In genomic region chr10:102055647-102056419, GRCh38 we compare ENCODE assay signal across 8 cellular contexts. TPM values are rescaled to one million over a fixed set of nuclear protein-coding genes. Genes with fewer than 3 reads are reported as not detected.
DNase-seq lines count a peak whose midpoint lies in the region; ATAC-seq, FAIRE-seq and TF ChIP-seq lines count a peak whose summit lies in the region.

ARMH3 (minus strand) TSS chr10:102056173; CDS start chr10:102040114, 16,059 bp downstream.

- H3K36me3 Mint-ChIP-seq in activated CD4-positive, alpha-beta T cell treated with anti-CD3 and anti-CD28 coated beads, Interleukin-2, amount 10 ng/mL, durations not matched to agents 7 days and 5 days (ENCODE audit: low read depth): peaks cover 3% of the 10 kb centered on the region

- H3K4me1 ChIP-seq in BE2C: no peaks in the 10 kb centered on the region

- H3K27me3 ChIP-seq in BE2C: no peaks in the 10 kb centered on the region

- DNase-seq in BE2C: peak; percentile 94
- DNase-seq in GM19239 (ENCODE audit: insufficient read length, low spot score): peak; percentile 96
- peak; percentile 90 to 96 for DNase-seq in NCI-H526 (lab: John Stamatoyannopoulos, UW)
- peak; percentile 95 for DNase-seq in activated CD4-positive, alpha-beta T cell treated with anti-CD3 and anti-CD28 coated beads, Interleukin-2, amount 10 ng/mL, durations not matched to agents 7 days and 5 days
- DNase-seq in dedifferentiated amniotic fluid mesenchymal stem cell (ENCODE audit: extremely low spot score): peak; percentile 98
- DNase-seq in left lobe of liver (ENCODE audit: low spot score): peak; percentile 97
- peak; percentile 84 for DNase-seq in stimulated activated CD4-positive, alpha-beta T cell treated with anti-CD3 and anti-CD28 coated beads, Interleukin-2, amount 100 ng/mL, for 4 hours (ENCODE audit: low read depth)

- H3K27ac Mint-ChIP-seq in activated CD4-positive, alpha-beta T cell treated with anti-CD3 and anti-CD28 coated beads, Interleukin-2, amount 10 ng/mL, durations not matched to agents 7 days and 5 days: peak within 1 kb of the TSS; percentile 98

- POLR2A ChIA-PET in activated CD4-positive, alpha-beta T cell treated with anti-CD3 and anti-CD28 coated beads, Interleukin-2, amount 10 ng/mL, durations not matched to agents 7 days and 5 days (lab: Charles Lee): no interaction called here

- H3K36me3 ChIP-seq in BE2C: no peaks in the 10 kb centered on the region

- no peak for TF ChIP-seq CTCF in BE2C (IDR thresholded peaks at IDR 0.05; ENCODE audit: low read depth, low read length)

- peaks cover 3% of the 10 kb centered on the region for H3K9me3 Mint-ChIP-seq in activated CD4-positive, alpha-beta T cell treated with anti-CD3 and anti-CD28 coated beads, Interleukin-2, amount 10 ng/mL, durations not matched to agents 7 days and 5 days

- no peaks in the 10 kb centered on the region for H3K9me3 ChIP-seq in BE2C

- peak within 1 kb of the TSS; percentile 98 for H3K4me3 Mint-ChIP-seq in activated CD4-positive, alpha-beta T cell treated with anti-CD3 and anti-CD28 coated beads, Interleukin-2, amount 10 ng/mL, durations not matched to agents 7 days and 5 days

- CTCF ChIA-PET in activated CD4-positive, alpha-beta T cell treated with anti-CD3 and anti-CD28 coated beads, Interleukin-2, amount 10 ng/mL, durations not matched to agents 7 days and 5 days (lab: Charles Lee): interaction anchor here (0.6 to 4.3 kb wide), 8 partner anchors 9 to 1532 kb away, joined by 3 to 19 read pairs (median 3); no protein-coding TSS in a partner anchor

- FAIRE-seq in GM19239 (lab: Jason Lieb, UNC): peak; percentile 97

- no peaks in the 10 kb centered on the region for H3K27me3 Mint-ChIP-seq in activated CD4-positive, alpha-beta T cell treated with anti-CD3 and anti-CD28 coated beads, Interleukin-2, amount 10 ng/mL, durations not matched to agents 7 days and 5 days

- H3K4me3 ChIP-seq in BE2C (ENCODE audit: low read depth, low read length): peak within 1 kb of the TSS; percentile 91

- H3K4me1 Mint-ChIP-seq in activated CD4-positive, alpha-beta T cell treated with anti-CD3 and anti-CD28 coated beads, Interleukin-2, amount 10 ng/mL, durations not matched to agents 7 days and 5 days: peaks cover 42% of the 10 kb centered on the region

- ATAC-seq in HG03457 (IDR thresholded peaks at IDR 0.05; ENCODE audit: unreplicated experiment) (peak; percentile 82), left lobe of liver (peak; percentile 96)

RNA-seq across cellular contexts. Expression of gene ARMH3, which starts in this region (rescaled TPM):
- polyA plus RNA-seq in BE2C (2012; ENCODE audit: insufficient read depth, insufficient read length, low read depth): 11.7 TPM
- 10 to 100 TPM; 22.1 to 23.6 TPM for total RNA-seq in activated CD4-positive, alpha-beta T cell treated with anti-CD3 and anti-CD28 coated beads, Interleukin-2, amount 10 ng/mL, durations not matched to agents 7 days and 5 days
- total RNA-seq in left lobe of liver: 13.6 TPM

Comparison
In these comparisons a context has a peak if more than half of its experiments do, and no peak if none do; other contexts are left out.
1. Peak in every context shown above with its lines: DNase-seq, ATAC-seq and H3K4me3 ChIP-seq.